28 cellular contexts compared by ENCODE assay signal in the genomic region with DNA sequence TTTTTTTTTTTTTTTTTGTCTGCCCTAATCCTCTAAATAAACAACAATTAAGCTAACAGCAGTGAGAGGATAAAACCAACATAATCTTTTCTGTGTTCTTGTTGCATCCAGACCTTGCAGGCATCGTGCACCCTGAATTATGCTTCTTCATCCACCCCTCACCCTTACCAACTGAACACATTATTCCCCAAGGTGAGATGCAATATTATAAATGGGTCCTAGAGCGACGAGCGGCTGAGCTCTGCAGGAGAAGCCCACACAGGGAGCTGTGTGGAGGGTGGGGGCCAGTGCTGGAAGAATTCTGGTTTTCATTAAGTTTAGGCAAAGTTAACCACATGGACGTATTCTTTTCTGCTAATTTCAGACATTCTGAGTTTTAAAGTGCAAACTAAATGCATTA.
"Had no signal": no experiment of that assay in that cellular context is flagged by ENCODE, and none has a peak within 500 bp of the region (broad histone marks: within the 10 kb centered on the region; RNA-seq: fewer than 3 reads in every experiment).

No MANE protein-coding gene starts in this region.

- H3K4me3 ChIP-seq: stomach, suprapubic skin, testis, thoracic aorta, thyroid gland, tibial artery, tibial nerve, transverse colon, upper lobe of left lung, upper lobe of right lung, uterus, vagina had no signal

- H3K27me3 Mint-ChIP-seq: stimulated activated memory B cell treated with anti-CD40 and anti-IgM and Interleukin-4, amounts not matched to agents 10 μg/mL and 1 μg/mL and 100 μg/mL, for 72 hours; stimulated activated naive CD8-positive, alpha-beta T cell treated with anti-CD3 and anti-CD28 coated beads, Interleukin-15, amount 100 ng/mL, for 72 hours had no signal

- H3K27ac Mint-ChIP-seq: stimulated activated effector memory CD8-positive, alpha-beta T cell treated with anti-CD3 and anti-CD28 coated beads, Interleukin-12 subunit alpha, Interleukin-12 subunit beta, amount 100 ng/mL, for 72 hours; stimulated activated memory B cell treated with anti-CD40 and anti-IgM and Interleukin-4, amounts not matched to agents 10 μg/mL and 1 μg/mL and 100 μg/mL, for 72 hours; stimulated activated naive B cell treated with anti-CD40 and anti-IgM and Interleukin-4, amounts not matched to agents 10 μg/mL and 1 μg/mL and 100 μg/mL, for 72 hours; stimulated activated naive CD8-positive, alpha-beta T cell treated with anti-CD3 and anti-CD28 coated beads, Interleukin-15, amount 100 ng/mL, for 72 hours; stimulated activated naive CD8-positive, alpha-beta T cell treated with anti-CD3 and anti-CD28 coated beads, Interleukin-15, Interleukin-2, amounts not matched to agents 100 ng/mL and 50 ng/mL, for 24 hours; type B pancreatic cell had no signal

- H3K27ac ChIP-seq: suprapubic skin, thoracic aorta, thyroid gland, tibial artery, tibial nerve, upper lobe of left lung, upper lobe of right lung, uterus, vagina had no signal

- H3K9me3 Mint-ChIP-seq: stimulated activated effector memory CD8-positive, alpha-beta T cell treated with anti-CD3 and anti-CD28 coated beads, Interleukin-12 subunit alpha, Interleukin-12 subunit beta, amount 100 ng/mL, for 72 hours; stimulated activated memory B cell treated with anti-CD40 and anti-IgM and Interleukin-4, amounts not matched to agents 10 μg/mL and 1 μg/mL and 100 μg/mL, for 72 hours; stimulated activated naive CD8-positive, alpha-beta T cell treated with anti-CD3 and anti-CD28 coated beads, Interleukin-15, amount 100 ng/mL, for 72 hours; stimulated activated naive CD8-positive, alpha-beta T cell treated with anti-CD3 and anti-CD28 coated beads, Interleukin-15, Interleukin-2, amounts not matched to agents 100 ng/mL and 50 ng/mL, for 24 hours; type B pancreatic cell had no signal

- H3K36me3 ChIP-seq: stomach, suprapubic skin, thoracic aorta, thyroid gland, tibial artery, tibial nerve, transverse colon, upper lobe of left lung, upper lobe of right lung, uterus, vagina had no signal

- H3K36me3 Mint-ChIP-seq: stimulated activated effector memory CD8-positive, alpha-beta T cell treated with anti-CD3 and anti-CD28 coated beads, Interleukin-12 subunit alpha, Interleukin-12 subunit beta, amount 100 ng/mL, for 72 hours; type B pancreatic cell had no signal

- H3K27me3 ChIP-seq: stomach, suprapubic skin, testis, thyroid gland, tibial nerve, transverse colon, upper lobe of left lung, upper lobe of right lung, uterus, vagina had no signal

- H3K9me3 ChIP-seq: suprapubic skin, testis, thoracic aorta, thyroid gland, tibial artery, tibial nerve, transverse colon, upper lobe of left lung, upper lobe of right lung, uterus, vagina had no signal

- H3K4me1 ChIP-seq: thyroid gland, tibial artery, uterus, vagina had no signal

- H3K4me1 Mint-ChIP-seq: stimulated activated effector memory CD8-positive, alpha-beta T cell treated with anti-CD3 and anti-CD28 coated beads, Interleukin-12 subunit alpha, Interleukin-12 subunit beta, amount 100 ng/mL, for 72 hours; stimulated activated memory B cell treated with anti-CD40 and anti-IgM and Interleukin-4, amounts not matched to agents 10 μg/mL and 1 μg/mL and 100 μg/mL, for 72 hours; stimulated activated naive B cell treated with anti-CD40 and anti-IgM and Interleukin-4, amounts not matched to agents 10 μg/mL and 1 μg/mL and 100 μg/mL, for 72 hours; stimulated activated naive CD8-positive, alpha-beta T cell treated with anti-CD3 and anti-CD28 coated beads, Interleukin-15, amount 100 ng/mL, for 72 hours had no signal

- DNase-seq: stimulated activated CD4-positive, alpha-beta T cell treated with anti-CD3 and anti-CD28 coated beads, Interleukin-2, amount 100 ng/mL, for 48 hours; stimulated activated CD4-positive, alpha-beta T cell treated with anti-CD3 and anti-CD28 coated beads, Interleukin-4, amount 100 ng/mL, for 1 hour; stimulated activated CD4-positive, alpha-beta T cell treated with anti-CD3 and anti-CD28 coated beads, Interleukin-4, amount 100 ng/mL, for 24 hours; stimulated activated CD4-positive, alpha-beta T cell treated with anti-CD3 and anti-CD28 coated beads, Interleukin-4, amount 100 ng/mL, for 4 hours; stimulated activated CD8-positive, alpha-beta memory T cell treated with anti-CD3 and anti-CD28 coated beads, Interleukin-4, amount 100 ng/mL, for 48 hours; stimulated activated naive B cell treated with anti-CD40 and anti-IgM and Interleukin-4, amounts not matched to agents 10 μg/mL and 1 μg/mL and 100 μg/mL, for 72 hours; stimulated activated naive CD4-positive, alpha-beta T cell; stimulated activated naive CD4-positive, alpha-beta T cell treated with Interleukin-2 at 50 U/mL for 16 hours; stimulated activated naive CD8-positive, alpha-beta T cell treated with anti-CD3 and anti-CD28 coated beads, Interleukin-15, amount 100 ng/mL, for 72 hours; stimulated activated naive CD8-positive, alpha-beta T cell treated with anti-CD3 and anti-CD28 coated beads, Interleukin-15, Interleukin-2, amounts not matched to agents 100 U/mL and 50 U/mL, for 24 hours; stomach; substantia nigra; testis; thyroid gland; tibial artery; transverse colon; trophoblast cell; upper lobe of left lung; upper lobe of right lung; uterus had no signal

- H3K4me3 Mint-ChIP-seq: stimulated activated effector memory CD8-positive, alpha-beta T cell treated with anti-CD3 and anti-CD28 coated beads, Interleukin-12 subunit alpha, Interleukin-12 subunit beta, amount 100 ng/mL, for 72 hours; stimulated activated memory B cell treated with anti-CD40 and anti-IgM and Interleukin-4, amounts not matched to agents 10 μg/mL and 1 μg/mL and 100 μg/mL, for 72 hours; stimulated activated naive B cell treated with anti-CD40 and anti-IgM and Interleukin-4, amounts not matched to agents 10 μg/mL and 1 μg/mL and 100 μg/mL, for 72 hours; stimulated activated naive CD8-positive, alpha-beta T cell treated with anti-CD3 and anti-CD28 coated beads, Interleukin-15, amount 100 ng/mL, for 72 hours; stimulated activated naive CD8-positive, alpha-beta T cell treated with anti-CD3 and anti-CD28 coated beads, Interleukin-15, Interleukin-2, amounts not matched to agents 100 ng/mL and 50 ng/mL, for 24 hours; type B pancreatic cell had no signal
